In genomic region chr5:105448251-105448650, GRCh38 we compare ENCODE assay signal across 2 cellular contexts.
"Had no signal": no experiment of that assay in that cellular context is flagged by ENCODE, and none has a peak within 500 bp of the region (broad histone marks: within the 10 kb centered on the region; RNA-seq: fewer than 3 reads in every experiment).

No MANE protein-coding gene starts in this region.

- DNase-seq: GDM1, GF-D8 had no signal
